15 cellular contexts compared by ENCODE assay signal in genomic region chr18:13712400-13713131, GRCh38.
"Had no signal": no experiment of that assay in that cellular context is flagged by ENCODE, and none has a peak within 500 bp of the region (broad histone marks: within the 10 kb centered on the region; RNA-seq: fewer than 3 reads in every experiment).

No MANE protein-coding gene starts in this region.

- ATAC-seq: activated CD4-positive, CD25-positive, alpha-beta regulatory T cell treated with anti-CD3 and anti-CD28 coated beads, Interleukin-2, amount 50 U/mL, for 24 hours; natural killer cell; stimulated activated naive B cell treated with anti-CD40 and anti-IgM and Interleukin-4, amounts not matched to agents 10 μg/mL and 1 μg/mL and 100 μg/mL, for 72 hours had no signal

- H3K4me3 Mint-ChIP-seq: activated naive CD8-positive, alpha-beta T cell treated with anti-CD3 and anti-CD28 coated beads, Interleukin-2, amount 10 ng/mL, durations not matched to agents 7 days and 5 days; brain; dendritic cell treated with granulocyte-macrophage colony-stimulating factor and Interleukin-4, amounts not matched to agents 40 ng/mL and 50 ng/mL, for 4 days; natural killer cell; stimulated activated naive B cell treated with anti-CD40 and anti-IgM and Interleukin-4, amounts not matched to agents 10 μg/mL and 1 μg/mL and 100 μg/mL, for 72 hours had no signal

- H3K9ac ChIP-seq: parathyroid adenoma had no signal

- H3K4me1 ChIP-seq: parathyroid adenoma, thyroid gland had no signal

- DNase-seq: activated CD4-positive, alpha-beta T cell treated with anti-CD3 and anti-CD28 coated beads, Interleukin-2, amount 50 U/mL, for 1 hour; activated CD8-positive, alpha-beta memory T cell treated with anti-CD3 and anti-CD28 coated beads for 24 hours; activated naive CD8-positive, alpha-beta T cell treated with anti-CD3 and anti-CD28 coated beads, Interleukin-2, amount 10 ng/mL, durations not matched to agents 7 days and 5 days; hippocampal formation; natural killer cell; stimulated activated CD4-positive, alpha-beta T cell treated with anti-CD3 and anti-CD28 coated beads, Interleukin-15, amount 100 ng/mL, for 24 hours; stimulated activated CD4-positive, alpha-beta T cell treated with anti-CD3 and anti-CD28 coated beads, Interleukin-4, amount 100 ng/mL, for 1 hour; stimulated activated naive B cell treated with anti-CD40 and anti-IgM and Interleukin-4, amounts not matched to agents 10 μg/mL and 1 μg/mL and 100 μg/mL, for 72 hours; SW 1271; thyroid gland had no signal

- H3K4me3 ChIP-seq: thyroid gland had no signal

- H3K27me3 ChIP-seq: neutrophil, thyroid gland had no signal

- H3K27ac ChIP-seq: neutrophil, parathyroid adenoma, thyroid gland had no signal

- H3K36me3 Mint-ChIP-seq: natural killer cell had no signal

- H3K36me3 ChIP-seq: neutrophil, thyroid gland had no signal

- H3K27me3 Mint-ChIP-seq: activated naive CD8-positive, alpha-beta T cell treated with anti-CD3 and anti-CD28 coated beads, Interleukin-2, amount 10 ng/mL, durations not matched to agents 7 days and 5 days; dendritic cell treated with granulocyte-macrophage colony-stimulating factor and Interleukin-4, amounts not matched to agents 40 ng/mL and 50 ng/mL, for 4 days; stimulated activated naive B cell treated with anti-CD40 and anti-IgM and Interleukin-4, amounts not matched to agents 10 μg/mL and 1 μg/mL and 100 μg/mL, for 72 hours had no signal

- H3K9me3 ChIP-seq: neutrophil, thyroid gland had no signal

- H3K27ac Mint-ChIP-seq: activated naive CD8-positive, alpha-beta T cell treated with anti-CD3 and anti-CD28 coated beads, Interleukin-2, amount 10 ng/mL, durations not matched to agents 7 days and 5 days; dendritic cell treated with granulocyte-macrophage colony-stimulating factor and Interleukin-4, amounts not matched to agents 40 ng/mL and 50 ng/mL, for 4 days; natural killer cell; stimulated activated naive B cell treated with anti-CD40 and anti-IgM and Interleukin-4, amounts not matched to agents 10 μg/mL and 1 μg/mL and 100 μg/mL, for 72 hours had no signal

- H2AFZ ChIP-seq: parathyroid adenoma had no signal

- H3K9me3 Mint-ChIP-seq: natural killer cell; stimulated activated naive B cell treated with anti-CD40 and anti-IgM and Interleukin-4, amounts not matched to agents 10 μg/mL and 1 μg/mL and 100 μg/mL, for 72 hours had no signal
